23 cellular contexts compared by ENCODE assay signal in genomic region chr13:40186041-40186440, GRCh38.
DNase-seq lines count a peak whose midpoint lies in the region; ATAC-seq and TF ChIP-seq lines count a peak whose summit lies in the region.
"Had no signal": no experiment of that assay in that cellular context is flagged by ENCODE, and none has a peak within 500 bp of the region (broad histone marks: within the 10 kb centered on the region; RNA-seq: fewer than 3 reads in every experiment).

No MANE protein-coding gene starts in this region.

- no peak for ATAC-seq in CD4-positive, alpha-beta T cell (ENCODE audit: poor library complexity)
- no peak for ATAC-seq in effector memory CD8-positive, alpha-beta T cell (replicated peaks)
- ATAC-seq: gastrocnemius medialis, GM12878, HepG2 had no signal

- intact Hi-C loops in CD4-positive, alpha-beta T cell (cut with DNase I, micrococcal nuclease) = loop anchor here (2.0 to 5.0 kb wide), 5 partner anchors 15 to 481 kb away; partner anchors contain the start of gene FOXO1 (in 1 of the 2)

- H3K9me3 Mint-ChIP-seq in CD4-positive, alpha-beta T cell = no peaks in the 10 kb centered on the region
- no peaks in the 10 kb centered on the region for H3K9me3 Mint-ChIP-seq in effector memory CD8-positive, alpha-beta T cell

- H3K4me1 Mint-ChIP-seq in CD4-positive, alpha-beta T cell (ENCODE audit: low read depth) = peaks cover 86% of the 10 kb centered on the region
- peaks cover 58% of the 10 kb centered on the region in 2 donors for H3K4me1 Mint-ChIP-seq in effector memory CD8-positive, alpha-beta T cell (ENCODE audit: low read depth in 2 of 2)

- CTCF ChIA-PET in CD4-positive, alpha-beta T cell (lab: Charles Lee) = interaction anchor here (1.3 kb wide), 2 partner anchors 8 to 189 kb away, joined by 3 read pairs; no protein-coding TSS in a partner anchor

- DNase-seq in NCI-H2171 treated with DMSO at 0.1 percent for 48 hours (lab: John Stamatoyannopoulos, UW) = peak; percentile 25
- no peak for DNase-seq in NCI-H2171 (lab: John Stamatoyannopoulos, UW)
- no peak for DNase-seq in CD4-positive, alpha-beta T cell
- peak; percentile 39 for DNase-seq in WERI-Rb-1
- DNase-seq in effector memory CD8-positive, alpha-beta T cell = no peak
- no peak for DNase-seq in NCI-H1092 treated with DMSO at 0.1 percent for 48 hours (lab: John Stamatoyannopoulos, UW)
- DNase-seq in SHP77 (lab: John Stamatoyannopoulos, UW) = no peak
- no peak for DNase-seq in foreskin fibroblast
- DNase-seq: activated CD4-positive, alpha-beta T cell treated with anti-CD3 and anti-CD28 coated beads for 1 hour; adrenal gland; DND-41; gastrocnemius medialis; H7; kidney glomerular epithelial cell; NCI-H1417; NCI-H510A; small intestine; tibial artery had no signal

- no peaks in the 10 kb centered on the region for H3K9me3 ChIP-seq in CD4-positive, alpha-beta T cell (ENCODE audit: control insufficient read depth, low read length)
- H3K9me3 ChIP-seq in WERI-Rb-1 (ENCODE audit: severe bottlenecking) = no peaks in the 10 kb centered on the region
- H3K9me3 ChIP-seq: adrenal gland, esophagus muscularis mucosa, gastrocnemius medialis, tibial artery had no signal

- H3K36me3 Mint-ChIP-seq in CD4-positive, alpha-beta T cell (ENCODE audit: low read depth) = no peaks in the 10 kb centered on the region
- peaks cover 7% of the 10 kb centered on the region for H3K36me3 Mint-ChIP-seq in effector memory CD8-positive, alpha-beta T cell (ENCODE audit: insufficient read depth)

- peak overlapping the region; percentile 60 for H3K27ac ChIP-seq in CD4-positive, alpha-beta T cell (ENCODE audit: low read depth, low read length)
- peak overlapping the region; percentile 14; the same call in 1 of the 2 replicates for H3K27ac ChIP-seq in WERI-Rb-1
- H3K27ac ChIP-seq: 22Rv1, adrenal gland, esophagus muscularis mucosa, gastrocnemius medialis, HL-60 had no signal

- peak overlapping the region; percentile 79 for H3K4me3 Mint-ChIP-seq in CD4-positive, alpha-beta T cell
- peak overlapping the region; percentile 54 to 85 for H3K4me3 Mint-ChIP-seq in effector memory CD8-positive, alpha-beta T cell

- POLR2A ChIA-PET in CD4-positive, alpha-beta T cell (lab: Charles Lee) = interaction anchor here (1.0 to 5.0 kb wide), 11 partner anchors 11 to 427 kb away, joined by 3 to 125 read pairs (median 8); no protein-coding TSS in a partner anchor

- no peak overlapping the region for H3K4me3 ChIP-seq in WERI-Rb-1 (ENCODE audit: low read depth, low read length)
- H3K4me3 ChIP-seq in foreskin fibroblast (ENCODE audit: low read depth in 1 of 2, low read length in 2 of 2) = no peak overlapping the region
- H3K4me3 ChIP-seq: adrenal gland, esophagus muscularis mucosa, gastrocnemius medialis, GM12878, tibial artery had no signal

- H3K36me3 ChIP-seq in WERI-Rb-1 = no peaks in the 10 kb centered on the region
- H3K36me3 ChIP-seq: adrenal gland, esophagus muscularis mucosa, gastrocnemius medialis, tibial artery had no signal

- H3K27me3 Mint-ChIP-seq in CD4-positive, alpha-beta T cell = no peaks in the 10 kb centered on the region
- H3K27me3 Mint-ChIP-seq in effector memory CD8-positive, alpha-beta T cell = no peaks in the 10 kb centered on the region

- H3K27ac Mint-ChIP-seq in CD4-positive, alpha-beta T cell = peak overlapping the region; percentile 99
- no peak overlapping the region for H3K27ac Mint-ChIP-seq in effector memory CD8-positive, alpha-beta T cell

- no peaks in the 10 kb centered on the region for H3K27me3 ChIP-seq in CD4-positive, alpha-beta T cell (ENCODE audit: control insufficient read depth, insufficient read depth, low read length)
- H3K27me3 ChIP-seq in WERI-Rb-1 (ENCODE audit: insufficient read depth, low read depth, severe bottlenecking) = no peaks in the 10 kb centered on the region
- H3K27me3 ChIP-seq: adrenal gland, esophagus muscularis mucosa, gastrocnemius medialis, tibial artery had no signal

- TF ChIP-seq CTCF in CD4-positive, alpha-beta T cell (IDR thresholded peaks at IDR 0.05) = no peak
- no peak for TF ChIP-seq CTCF in WERI-Rb-1 (IDR thresholded peaks at IDR 0.05; ENCODE audit: low read depth, low read length)
- no peak for TF ChIP-seq CTCF in foreskin fibroblast (IDR thresholded peaks at IDR 0.05; ENCODE audit: low read depth, low read length)

Comparison
In these comparisons a context has a peak if more than half of its experiments do, and no peak if none do; other contexts are left out.
1. DNase-seq: peak in NCI-H2171 treated with DMSO at 0.1 percent for 48 hours (single experiment) and WERI-Rb-1 (single experiment); none in NCI-H2171 (single experiment), CD4-positive, alpha-beta T cell (0 of 10), effector memory CD8-positive, alpha-beta T cell (0 of 3), NCI-H1092 treated with DMSO at 0.1 percent for 48 hours (single experiment), SHP77 (0 of 2) and foreskin fibroblast (0 of 2).